In genomic region chr22:27309713-27310112, GRCh38 we compare ENCODE assay signal across 19 cellular contexts.
DNase-seq lines count a peak whose midpoint lies in the region; ATAC-seq and TF ChIP-seq lines count a peak whose summit lies in the region.
"Had no signal": no experiment of that assay in that cellular context is flagged by ENCODE, and none has a peak within 500 bp of the region (broad histone marks: within the 10 kb centered on the region; RNA-seq: fewer than 3 reads in every experiment).

No MANE protein-coding gene starts in this region.

- H3K4me2 ChIP-seq in mesenchymal stem cell (ENCODE audit: low read length, poor library complexity, severe bottlenecking), result no peak overlapping the region
- H3K4me2 ChIP-seq in neuronal stem cell (ENCODE audit: insufficient read depth, low read length, poor library complexity, severe bottlenecking), result no peak overlapping the region

- H4K8ac ChIP-seq in mesenchymal stem cell (ENCODE audit: low read length) (no peak overlapping the region), neuronal stem cell (ENCODE audit: low read depth, low read length) (no peak overlapping the region)

- H3K18ac ChIP-seq in mesenchymal stem cell (ENCODE audit: low read depth in 1 of 2, low read length in 2 of 2) (peak overlapping the region in 1 of 2 experiments; percentile 11), neuronal stem cell (ENCODE audit: low read length) (no peak overlapping the region)

- no peak overlapping the region for H3K27ac Mint-ChIP-seq in activated CD8-positive, alpha-beta T cell treated with anti-CD3 and anti-CD28 coated beads for 36 hours
- H3K27ac Mint-ChIP-seq: CD4-positive, CD25-positive, alpha-beta regulatory T cell had no signal

- DNase-seq in GM03348 (ENCODE audit: low spot score) (peak; percentile 36), choroid plexus epithelial cell (ENCODE audit: low read depth) (peak; percentile 65), mesenchymal stem cell (no peak), HEK293T (ENCODE audit: extremely low spot score) (no peak), NCI-H510A (lab: John Stamatoyannopoulos, UW) (no peak), neuronal stem cell (ENCODE audit: low spot score) (no peak)
- DNase-seq in activated CD8-positive, alpha-beta T cell treated with anti-CD3 and anti-CD28 coated beads for 36 hours, result no peak
- DNase-seq: CD4-positive, CD25-positive, alpha-beta regulatory T cell; DMS153; DND-41; MG63; NCI-H1105 treated with DMSO at 0.1 percent for 48 hours; NCI-H146; NCI-H1930; NCI-H446 treated with DMSO at 0.1 percent for 48 hours; NCI-H69; SHP77 treated with DMSO at 0.1 percent for 48 hours had no signal

- H3K4ac ChIP-seq in mesenchymal stem cell (ENCODE audit: low read depth in 1 of 2, low read length in 2 of 2) (no peak overlapping the region), neuronal stem cell (ENCODE audit: low read length) (no peak overlapping the region)

- H2BK5ac ChIP-seq in mesenchymal stem cell (ENCODE audit: low read depth, low read length, poor library complexity, severe bottlenecking) (no peak overlapping the region), neuronal stem cell (ENCODE audit: low read length) (no peak overlapping the region)

- H3K14ac ChIP-seq in mesenchymal stem cell (ENCODE audit: low read length in 2 of 2) (no peak overlapping the region), neuronal stem cell (ENCODE audit: low read length) (no peak overlapping the region)

- CTCF ChIA-PET in HEK293T (lab: Yijun Ruan, JAX), result no interaction called here
- CTCF ChIA-PET in activated CD8-positive, alpha-beta T cell treated with anti-CD3 and anti-CD28 coated beads for 36 hours (lab: Charles Lee), result no interaction called here

- H4K91ac ChIP-seq in mesenchymal stem cell (ENCODE audit: low read length) (no peak overlapping the region), neuronal stem cell (ENCODE audit: low read depth, low read length, poor library complexity) (no peak overlapping the region)

- H2BK120ac ChIP-seq in mesenchymal stem cell (ENCODE audit: low read depth, low read length) (no peak overlapping the region), neuronal stem cell (ENCODE audit: low read depth, low read length) (no peak overlapping the region)

- H3K4me1 Mint-ChIP-seq in activated CD8-positive, alpha-beta T cell treated with anti-CD3 and anti-CD28 coated beads for 36 hours (ENCODE audit: low read depth), result no peaks in the 10 kb centered on the region

- no peak overlapping the region for H3K4me3 Mint-ChIP-seq in activated CD8-positive, alpha-beta T cell treated with anti-CD3 and anti-CD28 coated beads for 36 hours
- H3K4me3 Mint-ChIP-seq: CD4-positive, CD25-positive, alpha-beta regulatory T cell had no signal

- WGBS in mesenchymal stem cell, result 10% methylated on average over 2 of the region's 2 CpGs
- no CpG with 5 or more reads among the region's 2 CpGs for WGBS in neuronal stem cell (ENCODE audit: extremely low coverage in 2 of 2, insufficient read length in 2 of 2, insufficient replicate concordance in 1 of 2), 2 donors

- peaks cover 2% of the 10 kb centered on the region for H3K9me3 Mint-ChIP-seq in activated CD8-positive, alpha-beta T cell treated with anti-CD3 and anti-CD28 coated beads for 36 hours

- POLR2A ChIA-PET in HEK293T (lab: Yijun Ruan, JAX), result no interaction called here
- POLR2A ChIA-PET in activated CD8-positive, alpha-beta T cell treated with anti-CD3 and anti-CD28 coated beads for 36 hours (lab: Charles Lee), result no interaction called here

- H3K27me3 Mint-ChIP-seq in activated CD8-positive, alpha-beta T cell treated with anti-CD3 and anti-CD28 coated beads for 36 hours, result peaks cover 3% of the 10 kb centered on the region

- H2AFZ ChIP-seq in mesenchymal stem cell (ENCODE audit: low read depth, low read length) (no peak overlapping the region), neuronal stem cell (ENCODE audit: low read length) (no peak overlapping the region)

- H3K9me3 ChIP-seq in mesenchymal stem cell (ENCODE audit: control insufficient read depth, low read length), result no peaks in the 10 kb centered on the region
- peaks cover 0 to 3% of the 10 kb centered on the region in 2 donors for H3K9me3 ChIP-seq in neuronal stem cell (replicated peaks in 1 of 2; ENCODE audit: control insufficient read depth in 2 of 2, insufficient read depth in 1 of 2, low read depth in 1 of 2, low read length in 2 of 2)
- H3K9me3 ChIP-seq: MG63 had no signal

- H3K9ac ChIP-seq in mesenchymal stem cell (ENCODE audit: low read length), result no peak overlapping the region
- H3K9ac ChIP-seq in neuronal stem cell (ENCODE audit: low read depth, low read length, poor library complexity), result no peak overlapping the region

- no peaks in the 10 kb centered on the region for H3K79me1 ChIP-seq in mesenchymal stem cell (replicated peaks; ENCODE audit: low read length, poor library complexity, severe bottlenecking)
- no peaks in the 10 kb centered on the region for H3K79me1 ChIP-seq in neuronal stem cell (ENCODE audit: low read depth, low read length)

- H2BK12ac ChIP-seq in mesenchymal stem cell (ENCODE audit: low read length in 2 of 2) (peak overlapping the region in 1 of 2 experiments; percentile 19), neuronal stem cell (ENCODE audit: low read length) (no peak overlapping the region)

- no peaks in the 10 kb centered on the region for H3K36me3 Mint-ChIP-seq in activated CD8-positive, alpha-beta T cell treated with anti-CD3 and anti-CD28 coated beads for 36 hours (ENCODE audit: low read depth)
- H3K36me3 Mint-ChIP-seq: CD4-positive, CD25-positive, alpha-beta regulatory T cell had no signal

- H2AK5ac ChIP-seq in mesenchymal stem cell (ENCODE audit: low read length, severe bottlenecking), result peak overlapping the region; percentile 3
- H2AK5ac ChIP-seq in neuronal stem cell (ENCODE audit: low read depth, low read length), result no peak overlapping the region

- no peak overlapping the region for H3K27ac ChIP-seq in mesenchymal stem cell (ENCODE audit: low read length, poor library complexity, severe bottlenecking)
- H3K27ac ChIP-seq in neuronal stem cell (replicated peaks; ENCODE audit: low read length), result no peak overlapping the region

- H3K4me1 ChIP-seq in mesenchymal stem cell (ENCODE audit: control insufficient read depth, insufficient read depth, low read depth, low read length) (peaks cover 31% of the 10 kb centered on the region), neuronal stem cell (ENCODE audit: control insufficient read depth in 2 of 2, insufficient read depth in 1 of 2, low read depth in 1 of 2, low read length in 2 of 2) (peaks cover 27 to 36% of the 10 kb centered on the region in 2 donors)

- H3K27me3 ChIP-seq in mesenchymal stem cell (ENCODE audit: control insufficient read depth in 1 of 2, insufficient read depth in 1 of 2, low read length in 2 of 2), result peaks cover 0 to 53% of the 10 kb centered on the region in 2 experiments
- no peaks in the 10 kb centered on the region for H3K27me3 ChIP-seq in neuronal stem cell (ENCODE audit: control insufficient read depth in 3 of 3, insufficient read depth in 3 of 3, low read depth in 1 of 3, low read length in 3 of 3)
- H3K27me3 ChIP-seq: MG63 had no signal

- H2BK15ac ChIP-seq in mesenchymal stem cell (ENCODE audit: low read depth, poor library complexity, severe bottlenecking) (no peak overlapping the region), neuronal stem cell (ENCODE audit: low read length) (no peak overlapping the region)

- no peak for TF ChIP-seq CTCF in choroid plexus epithelial cell (conservative IDR thresholded peaks at IDR 0.05; ENCODE audit: low read depth, low read length)
- TF ChIP-seq CTCF in activated CD8-positive, alpha-beta T cell treated with anti-CD3 and anti-CD28 coated beads for 36 hours (IDR thresholded peaks at IDR 0.05), result no peak

- ATAC-seq in activated CD8-positive, alpha-beta T cell treated with anti-CD3 and anti-CD28 coated beads for 36 hours, result no peak
- ATAC-seq: K562, Panc1 had no signal

- H3K23ac ChIP-seq in mesenchymal stem cell (ENCODE audit: low read length in 2 of 2) (no peak overlapping the region), neuronal stem cell (ENCODE audit: low read depth, low read length, poor library complexity) (no peak overlapping the region)

- intact Hi-C loops in activated CD8-positive, alpha-beta T cell treated with anti-CD3 and anti-CD28 coated beads for 36 hours (cut with micrococcal nuclease), result no loop called here

- H3K4me3 ChIP-seq in choroid plexus epithelial cell (ENCODE audit: low read depth, low read length) (no peak overlapping the region), mesenchymal stem cell (ENCODE audit: insufficient read depth in 1 of 2, low read depth in 1 of 2, low read length in 2 of 2) (no peak overlapping the region), neuronal stem cell (ENCODE audit: low read length in 2 of 2) (no peak overlapping the region)
- H3K4me3 ChIP-seq: K562, MG63 had no signal

- H3K36me3 ChIP-seq in mesenchymal stem cell (ENCODE audit: control insufficient read depth in 1 of 2, insufficient read depth in 2 of 2, low read depth in 1 of 2, low read length in 2 of 2) (no peaks in the 10 kb centered on the region), neuronal stem cell (replicated peaks in 1 of 2; ENCODE audit: control insufficient read depth in 2 of 2, insufficient read depth in 2 of 2, low read length in 2 of 2) (no peaks in the 10 kb centered on the region)
- H3K36me3 ChIP-seq: MG63 had no signal

TF ChIP-seq in HEK293T, 16 proteins besides CTCF, POLR2A, EP300 and RAD21 (continues in another document):
- TF ChIP-seq NFRKB (IDR thresholded peaks at IDR 0.05) (no peak), HDGF (IDR thresholded peaks at IDR 0.05; ENCODE audit: borderline replicate concordance) (no peak), ELF4 (IDR thresholded peaks at IDR 0.05) (no peak), FOXA1 (IDR thresholded peaks at IDR 0.05) (no peak), SP1 (IDR thresholded peaks at IDR 0.05) (no peak), TARDBP (IDR thresholded peaks at IDR 0.05) (no peak), ZNF384 (IDR thresholded peaks at IDR 0.05) (no peak), LEF1 (IDR thresholded peaks at IDR 0.05; ENCODE audit: borderline replicate concordance) (no peak), FOXK2 (IDR thresholded peaks at IDR 0.05) (no peak), FOXM1 (IDR thresholded peaks at IDR 0.05; ENCODE audit: borderline replicate concordance) (no peak), CTBP1 (IDR thresholded peaks at IDR 0.05; ENCODE audit: borderline replicate concordance) (no peak), ARNT (IDR thresholded peaks at IDR 0.05) (no peak), BHLHE40 (IDR thresholded peaks at IDR 0.05; ENCODE audit: borderline replicate concordance) (no peak), L3MBTL2 (conservative IDR thresholded peaks at IDR 0.05) (no peak), PKNOX1 (IDR thresholded peaks at IDR 0.05) (no peak)

Comparison
In these comparisons a context has a peak if more than half of its experiments do, and no peak if none do; other contexts are left out.
1. DNase-seq: peak in GM03348 (single experiment) and choroid plexus epithelial cell (single experiment); none in mesenchymal stem cell (single experiment), HEK293T (single experiment), NCI-H510A (single experiment), neuronal stem cell (single experiment) and activated CD8-positive, alpha-beta T cell treated with anti-CD3 and anti-CD28 coated beads for 36 hours (single experiment).